8 cellular contexts compared by ENCODE assay signal in the genomic region with DNA sequence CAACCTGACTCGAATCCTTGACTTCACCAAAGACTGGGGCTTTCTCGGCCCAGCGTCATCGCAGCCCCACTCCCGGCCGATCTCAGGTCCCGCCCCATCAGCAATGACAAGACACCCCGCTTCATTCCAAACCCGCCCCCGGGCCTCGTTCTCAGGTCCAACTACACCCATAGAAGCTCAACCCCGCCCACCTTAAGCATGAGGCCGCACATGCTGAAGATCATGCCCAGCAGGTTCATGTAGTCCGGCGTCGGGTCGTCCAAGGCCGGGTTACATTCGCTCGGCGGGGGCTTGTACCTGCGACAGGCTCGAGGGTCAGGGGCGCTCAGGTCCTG. TPM values are rescaled to one million over a fixed set of nuclear protein-coding genes. Genes with fewer than 3 reads are reported as not detected.
DNase-seq lines count a peak whose midpoint lies in the region; ATAC-seq and TF ChIP-seq lines count a peak whose summit lies in the region.

No MANE protein-coding gene starts in this region.

- H2BK120ac ChIP-seq in H9 (ENCODE audit: low read depth, low read length, poor library complexity, severe bottlenecking), result no peak overlapping the region

- H3K4me1 Mint-ChIP-seq in H9 (peaks cover 27 to 50% of the 10 kb centered on the region in 2 experiments), osteocyte (ENCODE audit: unreplicated experiment) (peaks cover 36% of the 10 kb centered on the region)
- peaks cover 62% of the 10 kb centered on the region for H3K4me1 Mint-ChIP-seq in activated naive CD4-positive, alpha-beta T cell treated with anti-CD3 and anti-CD28 coated beads, Interleukin-2, amount 10 ng/mL, durations not matched to agents 7 days and 5 days

- H4K20me1 ChIP-seq in H9 (ENCODE audit: control insufficient read depth, insufficient read depth, insufficient read length), result no peaks in the 10 kb centered on the region

- no peak overlapping the region for H3K18ac ChIP-seq in H9 (ENCODE audit: insufficient read length, low read depth, low read length)

- H4K8ac ChIP-seq in H9 (replicated peaks; ENCODE audit: insufficient read length, low read depth, low read length), result no peak overlapping the region

- H2BK15ac ChIP-seq in H9 (ENCODE audit: low read depth, low read length), result no peak overlapping the region

- intact Hi-C loops in upper lobe of right lung (cut with DNase I), result no loop called here

- H3K4me2 ChIP-seq in H9 (ENCODE audit: insufficient read depth, insufficient read length, low read length), result peak overlapping the region; percentile 64

- peaks cover 24% of the 10 kb centered on the region for H3K23me2 ChIP-seq in H9 (ENCODE audit: insufficient read length, low read depth, low read length, poor library complexity, severe bottlenecking)

- H2AK5ac ChIP-seq in H9 (ENCODE audit: insufficient read length, low read length), result no peak overlapping the region

- peaks cover 28% of the 10 kb centered on the region for H3K36me3 ChIP-seq in upper lobe of right lung

- H3K9me3 ChIP-seq in H9 (ENCODE audit: control insufficient read depth, low read depth, low read length) (no peaks in the 10 kb centered on the region), upper lobe of right lung (no peaks in the 10 kb centered on the region)

- H3K56ac ChIP-seq in H9 (ENCODE audit: insufficient read length, low read depth, low read length), result no peak overlapping the region

- CTCF ChIA-PET in activated naive CD4-positive, alpha-beta T cell treated with anti-CD3 and anti-CD28 coated beads, Interleukin-2, amount 10 ng/mL, durations not matched to agents 7 days and 5 days (lab: Charles Lee), result interaction anchor here (0.9 to 1.3 kb wide), 3 partner anchors 29 to 871 kb away, joined by 3 read pairs; no protein-coding TSS in a partner anchor

- no peak overlapping the region for H2BK5ac ChIP-seq in H9 (ENCODE audit: insufficient read length, low read length)

- H3T11ph ChIP-seq in H9 (ENCODE audit: low read length), result no peak overlapping the region

- H3K9me3 Mint-ChIP-seq in H9, result peaks cover 0 to 1% of the 10 kb centered on the region in 2 experiments; a peak in 2 of 5 replicates
- no peaks in the 10 kb centered on the region for H3K9me3 Mint-ChIP-seq in activated naive CD4-positive, alpha-beta T cell treated with anti-CD3 and anti-CD28 coated beads, Interleukin-2, amount 10 ng/mL, durations not matched to agents 7 days and 5 days
- H3K9me3 Mint-ChIP-seq in osteocyte (ENCODE audit: unreplicated experiment), result no peaks in the 10 kb centered on the region

- H3K27ac Mint-ChIP-seq in H9, result peak overlapping the region; percentile 60 to 100 (median 100); a peak in 6 of 7 replicates
- H3K27ac Mint-ChIP-seq in activated naive CD4-positive, alpha-beta T cell treated with anti-CD3 and anti-CD28 coated beads, Interleukin-2, amount 10 ng/mL, durations not matched to agents 7 days and 5 days, result peak overlapping the region; percentile 99
- peak overlapping the region; percentile 100 for H3K27ac Mint-ChIP-seq in osteocyte (ENCODE audit: unreplicated experiment)

- H3K4ac ChIP-seq in H9 (ENCODE audit: low read depth, low read length), result no peak overlapping the region

- H3K27me3 Mint-ChIP-seq in H9 (ENCODE audit: low read depth) (peaks cover 2% of the 10 kb centered on the region), osteocyte (ENCODE audit: unreplicated experiment) (no peaks in the 10 kb centered on the region)
- no peaks in the 10 kb centered on the region for H3K27me3 Mint-ChIP-seq in activated naive CD4-positive, alpha-beta T cell treated with anti-CD3 and anti-CD28 coated beads, Interleukin-2, amount 10 ng/mL, durations not matched to agents 7 days and 5 days

- H3K27me3 ChIP-seq in H9 (ENCODE audit: insufficient read depth, low read length) (no peaks in the 10 kb centered on the region), upper lobe of right lung (no peaks in the 10 kb centered on the region)

- peak; percentile 7 for ATAC-seq in upper lobe of right lung
- ATAC-seq in HG03457 (IDR thresholded peaks at IDR 0.05; ENCODE audit: unreplicated experiment), result no peak
- ATAC-seq in GM18511 (IDR thresholded peaks at IDR 0.05; ENCODE audit: unreplicated experiment), result no peak

- H4K5ac ChIP-seq in H9 (ENCODE audit: insufficient read length, low read depth, low read length), result no peak overlapping the region

- H2BK12ac ChIP-seq in H9 (ENCODE audit: insufficient read length, low read depth, low read length), result no peak overlapping the region

- WGBS in H9 (ENCODE audit: extremely low coverage, insufficient read length, low lambda C conversion rate), result no CpG with 5 or more reads among the region's 24 CpGs

- DNase-seq in H9, result no peak
- DNase-seq in RPMI8226, result peak; percentile 22
- DNase-seq in activated naive CD4-positive, alpha-beta T cell treated with anti-CD3 and anti-CD28 coated beads, Interleukin-2, amount 10 ng/mL, durations not matched to agents 7 days and 5 days, result peak; percentile 82
- peak; percentile 62 for DNase-seq in glomerular visceral epithelial cell (ENCODE audit: extremely low spot score)
- DNase-seq in osteocyte (ENCODE audit: extremely low spot score, unreplicated experiment), result no peak
- DNase-seq in upper lobe of right lung, result peak; percentile 77

- H3K4me1 ChIP-seq in H9 (ENCODE audit: insufficient read depth, low read length), result no peaks in the 10 kb centered on the region
- peaks cover 37% of the 10 kb centered on the region for H3K4me1 ChIP-seq in upper lobe of right lung

- H4K91ac ChIP-seq in H9 (ENCODE audit: insufficient read length, low read depth, low read length), result no peak overlapping the region

- no peak overlapping the region for H3K14ac ChIP-seq in H9 (ENCODE audit: insufficient read depth, low read length)

- H3K79me2 ChIP-seq in H9 (ENCODE audit: insufficient read depth, low read length), result no peaks in the 10 kb centered on the region

- H3K27ac ChIP-seq in H9 (ENCODE audit: insufficient read length, low read depth, low read length), result no peak overlapping the region
- H3K27ac ChIP-seq in upper lobe of right lung, result peak overlapping the region; percentile 98

- no peaks in the 10 kb centered on the region for H3K79me1 ChIP-seq in H9 (ENCODE audit: insufficient read depth, low read depth, low read length, poor library complexity, severe bottlenecking)

- H2AFZ ChIP-seq in H9 (ENCODE audit: low read length), result no peak overlapping the region

- TF ChIP-seq CTCF in H9 (conservative IDR thresholded peaks at IDR 0.05), result no peak
- TF ChIP-seq CTCF in osteocyte (IDR thresholded peaks at IDR 0.05), result no peak
- no peak for TF ChIP-seq CTCF in upper lobe of right lung (IDR thresholded peaks at IDR 0.05)

- H3K23ac ChIP-seq in H9 (ENCODE audit: insufficient read length, low read depth, low read length), result no peak overlapping the region

- H3K4me3 Mint-ChIP-seq in H9 (peak overlapping the region; percentile 93 to 94), osteocyte (ENCODE audit: unreplicated experiment) (peak overlapping the region; percentile 87)
- peak overlapping the region; percentile 82 for H3K4me3 Mint-ChIP-seq in activated naive CD4-positive, alpha-beta T cell treated with anti-CD3 and anti-CD28 coated beads, Interleukin-2, amount 10 ng/mL, durations not matched to agents 7 days and 5 days

- H3K36me3 Mint-ChIP-seq in H9 (ENCODE audit: insufficient read depth in 1 of 3, low read depth in 3 of 3) (peaks cover 10 to 35% (median 27%) of the 10 kb centered on the region in 3 experiments), osteocyte (ENCODE audit: unreplicated experiment) (peaks cover 7% of the 10 kb centered on the region)
- H3K36me3 Mint-ChIP-seq in activated naive CD4-positive, alpha-beta T cell treated with anti-CD3 and anti-CD28 coated beads, Interleukin-2, amount 10 ng/mL, durations not matched to agents 7 days and 5 days, result peaks cover 31% of the 10 kb centered on the region

- no peak overlapping the region for H2BK20ac ChIP-seq in H9 (ENCODE audit: low read depth, low read length, poor library complexity, severe bottlenecking)

- H3K9ac ChIP-seq in H9 (ENCODE audit: extremely low read depth, insufficient read length, low read length), result peak overlapping the region; percentile 30

- H3K4me3 ChIP-seq in upper lobe of right lung, result peak overlapping the region; percentile 92

RNA-seq across cellular contexts. Expression of a gene that starts 2.3 kb away (rescaled TPM):
- total RNA-seq in H9 (2021), result 19.2 and 21.0 TPM in 2 replicates
- 11.4 and 12.4 TPM in 2 replicates for total RNA-seq in osteocyte
- total RNA-seq in upper lobe of right lung, result 10.9 TPM

RNA-seq across cellular contexts. Expression of a gene that starts 2.4 kb away (rescaled TPM):
- total RNA-seq in H9 (2021), result 89.2 and 93.5 TPM in 2 replicates
- total RNA-seq in osteocyte, result 116 and 120 TPM in 2 replicates
- total RNA-seq in upper lobe of right lung, result 174 TPM

RNA-seq across cellular contexts. Expression of a gene that starts 12.8 kb away (rescaled TPM):
- total RNA-seq in H9 (2021), result 82.9 and 94.9 TPM in 2 replicates
- total RNA-seq in osteocyte, result 64.3 and 68.4 TPM in 2 replicates
- 70.5 TPM for total RNA-seq in upper lobe of right lung

RNA-seq across cellular contexts. Expression of a gene that starts 18.9 kb away (rescaled TPM):
- total RNA-seq in H9 (2021) (not detected in 2 replicates), osteocyte (not detected in 2 replicates), upper lobe of right lung (not detected)

RNA-seq across cellular contexts. Expression of a gene that starts 27.5 kb away (rescaled TPM):
- total RNA-seq in H9 (2021) (10.8 and 11.7 TPM in 2 replicates), osteocyte (10.9 and 11.4 TPM in 2 replicates), upper lobe of right lung (4.3 TPM)

Comparison
In these comparisons a context has a peak if more than half of its experiments do, and no peak if none do; other contexts are left out.
1. DNase-seq: peak in RPMI8226 (single experiment), activated naive CD4-positive, alpha-beta T cell treated with anti-CD3 and anti-CD28 coated beads, Interleukin-2, amount 10 ng/mL, durations not matched to agents 7 days and 5 days (single experiment), glomerular visceral epithelial cell (single experiment) and upper lobe of right lung (single experiment); none in H9 (single experiment) and osteocyte (single experiment).
2. Peak in every context shown above with its lines, with median percentiles within 50 percentile points of each other: H3K27ac Mint-ChIP-seq and H3K4me3 Mint-ChIP-seq.